8 cellular contexts compared by ENCODE assay signal in the genomic region with DNA sequence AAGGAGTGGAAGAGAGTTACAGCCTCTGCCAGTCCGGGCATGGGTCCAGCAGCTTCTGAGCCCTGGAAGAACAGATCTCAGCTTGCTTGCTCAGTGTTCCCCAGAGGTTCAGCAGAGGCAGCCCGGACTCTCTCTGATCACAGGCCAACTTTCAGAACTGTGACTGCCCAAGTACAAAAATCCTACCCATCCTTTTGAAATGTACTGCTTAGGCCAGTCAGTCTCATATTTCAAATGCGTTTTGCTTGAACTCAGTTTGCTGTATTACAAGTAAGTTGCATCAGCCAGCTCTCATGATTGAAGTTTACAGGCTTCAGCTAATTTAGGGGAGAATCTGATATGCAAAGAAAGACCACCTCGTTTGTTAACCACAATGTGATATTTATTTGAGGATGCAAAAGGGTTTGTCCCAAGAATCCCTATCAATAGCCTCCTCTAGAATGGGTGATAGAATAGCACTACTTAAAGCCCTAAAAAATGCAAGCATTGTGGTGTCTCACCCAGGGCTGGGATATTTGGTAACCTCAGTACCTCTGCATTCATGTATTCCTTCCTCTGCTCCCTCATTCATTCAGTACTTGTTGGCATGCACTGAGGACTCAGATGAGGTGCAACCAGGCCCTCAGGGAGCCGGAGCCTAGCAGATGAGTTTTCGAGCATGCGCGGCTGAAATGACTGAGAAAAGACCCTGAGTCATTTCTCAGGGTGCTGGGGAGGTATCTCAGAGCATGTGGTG. TPM values are rescaled to one million over a fixed set of nuclear protein-coding genes. Genes with fewer than 3 reads are reported as not detected.
DNase-seq lines count a peak whose midpoint lies in the region; ATAC-seq and TF ChIP-seq lines count a peak whose summit lies in the region.

No MANE protein-coding gene starts in this region.

- peaks cover 96% of the 10 kb centered on the region for H3K36me3 Mint-ChIP-seq in Caco-2 (ENCODE audit: insufficient read depth, unreplicated experiment)
- peaks cover 55% of the 10 kb centered on the region for H3K36me3 Mint-ChIP-seq in activated naive CD8-positive, alpha-beta T cell treated with anti-CD3 and anti-CD28 coated beads, Interleukin-2, amount 50 U/mL, for 24 hours (ENCODE audit: low read depth)

- H3K36me3 ChIP-seq in Caco-2 (ENCODE audit: control insufficient read depth, insufficient read depth, low read length) = peaks cover 3% of the 10 kb centered on the region; the same call in 1 of the 2 replicates

- H3K4me1 Mint-ChIP-seq in Caco-2 (ENCODE audit: low read depth, unreplicated experiment) = peaks cover 31% of the 10 kb centered on the region
- H3K4me1 Mint-ChIP-seq in activated naive CD8-positive, alpha-beta T cell treated with anti-CD3 and anti-CD28 coated beads, Interleukin-2, amount 50 U/mL, for 24 hours = peaks cover 22% of the 10 kb centered on the region

- no peaks in the 10 kb centered on the region for H3K27me3 Mint-ChIP-seq in Caco-2 (ENCODE audit: insufficient read depth, unreplicated experiment)
- H3K27me3 Mint-ChIP-seq in activated naive CD8-positive, alpha-beta T cell treated with anti-CD3 and anti-CD28 coated beads, Interleukin-2, amount 50 U/mL, for 24 hours = no peaks in the 10 kb centered on the region

- DNase-seq in Caco-2 (peak in 1 of 2 experiments; percentile 49), LHCN-M2 (ENCODE audit: low read depth) (peak; percentile 90), left lobe of liver (ENCODE audit: low spot score) (peak; percentile 80), ureter (ENCODE audit: low spot score) (peak; percentile 70), kidney tubule cell (ENCODE audit: low spot score) (no peak), foreskin melanocyte (no peak)
- no peak for DNase-seq in activated naive CD8-positive, alpha-beta T cell treated with anti-CD3 and anti-CD28 coated beads, Interleukin-2, amount 50 U/mL, for 24 hours

- no peak for TF ChIP-seq CTCF in Caco-2 (IDR thresholded peaks at IDR 0.05; ENCODE audit: insufficient read depth in 1 of 2, low read depth in 1 of 2, low read length in 1 of 2, severe bottlenecking in 1 of 2, unreplicated experiment in 1 of 2)

- H3K27me3 ChIP-seq in Caco-2 (replicated peaks; ENCODE audit: control insufficient read depth, insufficient read depth, low read length) = no peaks in the 10 kb centered on the region

- H3K9me3 ChIP-seq in Caco-2 = no peaks in the 10 kb centered on the region

- POLR2A ChIA-PET in Caco-2 (lab: Charles Lee) = interaction anchor here (0.5 kb wide), 1 partner anchor 17 kb away, joined by 3 read pairs; no protein-coding TSS in a partner anchor

- no peak overlapping the region for H3K4me3 ChIP-seq in Caco-2 (ENCODE audit: low read depth, low read length)

- intact Hi-C loops in Caco-2 (cut with micrococcal nuclease; ENCODE audit: unreplicated experiment) = no loop called here

- ATAC-seq in activated naive CD8-positive, alpha-beta T cell treated with anti-CD3 and anti-CD28 coated beads, Interleukin-2, amount 50 U/mL, for 24 hours = no peak
- ATAC-seq in left lobe of liver (peak; percentile 69), HG02852 (IDR thresholded peaks at IDR 0.05; ENCODE audit: unreplicated experiment) (no peak)

- H3K4me3 Mint-ChIP-seq in Caco-2 (ENCODE audit: unreplicated experiment) = no peak overlapping the region
- H3K4me3 Mint-ChIP-seq in activated naive CD8-positive, alpha-beta T cell treated with anti-CD3 and anti-CD28 coated beads, Interleukin-2, amount 50 U/mL, for 24 hours = no peak overlapping the region

- H3K9me3 Mint-ChIP-seq in Caco-2 (ENCODE audit: unreplicated experiment) = no peaks in the 10 kb centered on the region
- no peaks in the 10 kb centered on the region for H3K9me3 Mint-ChIP-seq in activated naive CD8-positive, alpha-beta T cell treated with anti-CD3 and anti-CD28 coated beads, Interleukin-2, amount 50 U/mL, for 24 hours

- no TSS peak for BruUV-seq in Caco-2 (replicated peaks; lab: Mats Ljungman, UMichigan)

- H3K27ac Mint-ChIP-seq in Caco-2 (ENCODE audit: unreplicated experiment) = peak overlapping the region; percentile 89
- peak overlapping the region; percentile 80 for H3K27ac Mint-ChIP-seq in activated naive CD8-positive, alpha-beta T cell treated with anti-CD3 and anti-CD28 coated beads, Interleukin-2, amount 50 U/mL, for 24 hours

- CTCF ChIA-PET in Caco-2 (lab: Charles Lee) = no interaction called here

- peaks cover 29% of the 10 kb centered on the region for H3K4me1 ChIP-seq in Caco-2

RNA-seq across cellular contexts. Expression of a gene that starts 7.0 kb away (rescaled TPM):
- total RNA-seq in Caco-2 (2022) (85.1 and 96.3 TPM in 2 replicates), LHCN-M2 (2014; rRNA removed) (96.2 and 101 TPM in 2 replicates), left lobe of liver (22.9 TPM), ureter (36.7 TPM)
- 52.9 TPM for polyA plus RNA-seq in LHCN-M2 (2012)

RNA-seq across cellular contexts. Expression of a gene that starts 7.2 kb away (rescaled TPM):
- total RNA-seq in Caco-2 (2022) (22.6 TPM in 2 replicates), LHCN-M2 (2014; rRNA removed) (24.8 and 28.1 TPM in 2 replicates), left lobe of liver (4.4 TPM), ureter (16.4 TPM)
- polyA plus RNA-seq in LHCN-M2 (2012) = 7.0 TPM

RNA-seq across cellular contexts. Expression of a gene that starts 15.1 kb away (rescaled TPM):
- total RNA-seq in Caco-2 (2022) = 0.32 TPM in 1 of 2 replicates, not detected in the other
- 0.23 and 0.38 TPM in 2 replicates for total RNA-seq in LHCN-M2 (2014; rRNA removed)
- polyA plus RNA-seq in LHCN-M2 (2012) = 0.55 TPM
- not detected for total RNA-seq in left lobe of liver
- not detected for total RNA-seq in ureter

RNA-seq across cellular contexts. Expression of a gene that starts 42.9 kb away (rescaled TPM):
- 138 and 142 TPM in 2 replicates for total RNA-seq in Caco-2 (2022)
- 133 and 138 TPM in 2 replicates for total RNA-seq in LHCN-M2 (2014; rRNA removed)
- polyA plus RNA-seq in LHCN-M2 (2012) = 49.6 TPM
- 69.9 TPM for total RNA-seq in left lobe of liver
- total RNA-seq in ureter = 68.0 TPM

RNA-seq across cellular contexts. Expression of a gene that starts 45.6 kb away (rescaled TPM):
- total RNA-seq in Caco-2 (2022) (0.16 TPM in 1 of 2 replicates, not detected in the other), LHCN-M2 (2014; rRNA removed) (0.06 and 0.11 TPM in 2 replicates), left lobe of liver (0.13 TPM), ureter (0.44 TPM)
- 0.07 TPM for polyA plus RNA-seq in LHCN-M2 (2012)

Comparison
In these comparisons a context has a peak if more than half of its experiments do, and no peak if none do; other contexts are left out.
1. DNase-seq: peak in LHCN-M2 (single experiment), left lobe of liver (single experiment) and ureter (single experiment); none in activated naive CD8-positive, alpha-beta T cell treated with anti-CD3 and anti-CD28 coated beads, Interleukin-2, amount 50 U/mL, for 24 hours (single experiment), kidney tubule cell (single experiment) and foreskin melanocyte (single experiment).